In genomic region chr1:12067900-12068821, GRCh38 we compare ENCODE assay signal across 8 cellular contexts.
DNase-seq lines count a peak whose midpoint lies in the region.

No MANE protein-coding gene starts in this region.

- peak; percentile 28 to 47 for DNase-seq in activated CD4-positive, alpha-beta T cell treated with anti-CD3 and anti-CD28 coated beads for 4 hours
- no peak for DNase-seq in activated CD4-positive, alpha-beta T cell treated with anti-CD3 and anti-CD28 coated beads for 1 hour
- peak; percentile 18 for DNase-seq in NCI-H2171 (lab: John Stamatoyannopoulos, UW)
- peak; percentile 44 for DNase-seq in dedifferentiated amniotic fluid mesenchymal stem cell (ENCODE audit: extremely low spot score)
- peak; percentile 79 for DNase-seq in stimulated activated CD4-positive, alpha-beta T cell treated with anti-CD3 and anti-CD28 coated beads, Interleukin-15, amount 100 ng/mL, for 24 hours
- no peak for DNase-seq in pons (ENCODE audit: low spot score)
- DNase-seq in NOMO-1 (lab: John Stamatoyannopoulos, UW; ENCODE audit: unreplicated experiment in 2 of 2) = no peak
- DNase-seq in NCI-H187 treated with DMSO at 0.1 percent for 48 hours (lab: John Stamatoyannopoulos, UW) = no peak

Comparison
In these comparisons a context has a peak if more than half of its experiments do, and no peak if none do; other contexts are left out.
1. DNase-seq: peak in activated CD4-positive, alpha-beta T cell treated with anti-CD3 and anti-CD28 coated beads for 4 hours (2 of 2), NCI-H2171 (single experiment), dedifferentiated amniotic fluid mesenchymal stem cell (single experiment) and stimulated activated CD4-positive, alpha-beta T cell treated with anti-CD3 and anti-CD28 coated beads, Interleukin-15, amount 100 ng/mL, for 24 hours (single experiment); none in activated CD4-positive, alpha-beta T cell treated with anti-CD3 and anti-CD28 coated beads for 1 hour (single experiment), pons (single experiment), NOMO-1 (0 of 2) and NCI-H187 treated with DMSO at 0.1 percent for 48 hours (single experiment).